Comparison of ENCODE assay signal across 2 cellular contexts in genomic region chr21:30625449-30625848, GRCh38.
TF ChIP-seq lines count a peak whose summit lies in the region.

No MANE protein-coding gene starts in this region.

TF ChIP-seq in GM23338, 12 proteins besides CTCF, POLR2A, EP300 and RAD21 (continued from another document):
- no peak for TF ChIP-seq ZNF462 (CRISPR knock-in tag; IDR thresholded peaks at IDR 0.05)
- TF ChIP-seq JUNB (IDR thresholded peaks at IDR 0.05; ENCODE audit: unreplicated experiment): no peak
- no peak for TF ChIP-seq POLR2AphosphoS5 (IDR thresholded peaks at IDR 0.05; ENCODE audit: low read depth)
- TF ChIP-seq EZH2 (IDR thresholded peaks at IDR 0.05; ENCODE audit: low read depth, unreplicated experiment): no peak
- no peak for TF ChIP-seq REST (IDR thresholded peaks at IDR 0.05; ENCODE audit: unreplicated experiment)
- no peak for TF ChIP-seq STAT1 (IDR thresholded peaks at IDR 0.05; ENCODE audit: unreplicated experiment)

TF ChIP-seq in WTC11, 78 proteins besides CTCF, POLR2A, EP300 and RAD21 (continued from another document):
- TF ChIP-seq IRF1 (CRISPR knock-in tag; IDR thresholded peaks at IDR 0.05) (no peak), HMGXB4 (CRISPR knock-in tag; IDR thresholded peaks at IDR 0.05) (no peak)
